21 cellular contexts compared by ENCODE assay signal in genomic region chr10:791639-792038, GRCh38.
"Had no signal": no experiment of that assay in that cellular context is flagged by ENCODE, and none has a peak within 500 bp of the region (broad histone marks: within the 10 kb centered on the region; RNA-seq: fewer than 3 reads in every experiment).

No MANE protein-coding gene starts in this region.

- ATAC-seq: activated CD4-positive, CD25-positive, alpha-beta regulatory T cell treated with anti-CD3 and anti-CD28 coated beads, Interleukin-2, amount 50 U/mL, for 24 hours; activated T-cell treated with anti-CD3 and anti-CD28 coated beads, Interleukin-2, amount 50 U/mL, for 72 hours; lower lobe of right lung; psoas muscle; stimulated activated naive CD8-positive, alpha-beta T cell treated with anti-CD3 and anti-CD28 coated beads, Interleukin-15, Interleukin-2, amounts not matched to agents 100 U/mL and 50 U/mL, for 24 hours had no signal

- H3K4me3 ChIP-seq: lower lobe of right lung, psoas muscle, right atrium auricular region, thyroid gland had no signal

- H3K27ac ChIP-seq: brain microvascular endothelial cell, lower lobe of right lung, psoas muscle, right atrium auricular region, thyroid gland, VCaP had no signal

- H3K27me3 ChIP-seq: brain microvascular endothelial cell, right atrium auricular region, thyroid gland had no signal

- H3K27me3 Mint-ChIP-seq: activated CD4-positive, alpha-beta T cell treated with anti-CD3 and anti-CD28 coated beads, Interleukin-2, amount 10 ng/mL, durations not matched to agents 24 days and 14 days had no signal

- H3K4me3 Mint-ChIP-seq: activated CD4-positive, alpha-beta T cell treated with anti-CD3 and anti-CD28 coated beads, Interleukin-2, amount 10 ng/mL, durations not matched to agents 24 days and 14 days; activated T-cell treated with anti-CD3 and anti-CD28 coated beads, Interleukin-2, amount 50 U/mL, for 72 hours; naive B cell; T-helper 2 cell treated with Interferon-gamma antibody and Interleukin-4, amounts not matched to agents 5 μg/mL and 100 μg/mL, for 36 hours had no signal

- H3K4me1 ChIP-seq: lower lobe of right lung had no signal

- FAIRE-seq: kidney had no signal

- DNase-seq: activated CD4-positive, alpha-beta T cell treated with anti-CD3 and anti-CD28 coated beads, Interleukin-2, amount 10 ng/mL, durations not matched to agents 24 days and 14 days; activated gamma-delta T cell; activated naive CD4-positive, alpha-beta T cell treated with anti-CD3 and anti-CD28 coated beads, Interleukin-2, amount 50 U/mL, for 16 hours; activated T-cell treated with anti-CD3 and anti-CD28 coated beads, Interleukin-2, amount 50 U/mL, for 72 hours; brain microvascular endothelial cell; central memory CD4-positive, alpha-beta T cell; dermis blood vessel endothelial cell; effector memory CD4-positive, alpha-beta T cell; foreskin melanocyte; kidney; naive B cell; stimulated activated CD4-positive, alpha-beta T cell treated with anti-CD3 and anti-CD28 coated beads, Interleukin-12 subunit alpha, Interleukin-12 subunit beta, amount 100 ng/mL, for 4 hours; stimulated activated CD4-positive, alpha-beta T cell treated with anti-CD3 and anti-CD28 coated beads, Interleukin-4, amount 100 ng/mL, for 4 hours; stimulated activated naive CD8-positive, alpha-beta T cell treated with anti-CD3 and anti-CD28 coated beads, Interleukin-15, Interleukin-2, amounts not matched to agents 100 U/mL and 50 U/mL, for 24 hours; thyroid gland had no signal

- H3K9me3 ChIP-seq: psoas muscle, right atrium auricular region, thyroid gland had no signal

- H3K27ac Mint-ChIP-seq: activated CD4-positive, alpha-beta T cell treated with anti-CD3 and anti-CD28 coated beads, Interleukin-2, amount 10 ng/mL, durations not matched to agents 24 days and 14 days; activated T-cell treated with anti-CD3 and anti-CD28 coated beads, Interleukin-2, amount 50 U/mL, for 72 hours; T-helper 2 cell treated with Interferon-gamma antibody and Interleukin-4, amounts not matched to agents 5 μg/mL and 100 μg/mL, for 36 hours had no signal

- H3K4me1 Mint-ChIP-seq: activated CD4-positive, alpha-beta T cell treated with anti-CD3 and anti-CD28 coated beads, Interleukin-2, amount 10 ng/mL, durations not matched to agents 24 days and 14 days; naive B cell had no signal

- H3K36me3 ChIP-seq: brain microvascular endothelial cell, lower lobe of right lung, right atrium auricular region, thyroid gland had no signal
